In the genomic region with DNA sequence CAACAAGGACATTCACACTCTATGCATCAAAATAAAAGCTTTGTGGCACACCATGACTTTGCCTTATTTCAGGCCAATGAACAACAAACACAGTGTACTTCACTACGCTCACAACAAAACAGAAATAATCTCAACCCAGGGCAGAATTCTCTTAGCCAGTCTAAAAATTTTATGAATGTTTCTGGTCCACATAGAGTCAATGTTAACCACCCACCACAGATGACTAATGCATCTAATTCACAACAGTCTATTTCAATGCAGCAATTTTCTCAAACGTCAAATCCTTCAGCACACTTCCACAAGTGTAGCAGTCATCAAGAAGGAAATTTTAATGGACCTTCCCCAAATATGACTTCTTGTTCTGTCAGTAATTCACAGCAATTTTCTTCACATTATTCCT, we compare ENCODE assay signal across 22 cellular contexts.
DNase-seq lines count a peak whose midpoint lies in the region; ATAC-seq, FAIRE-seq and TF ChIP-seq lines count a peak whose summit lies in the region.
"Had no signal": no experiment of that assay in that cellular context is flagged by ENCODE, and none has a peak within 500 bp of the region (broad histone marks: within the 10 kb centered on the region; RNA-seq: fewer than 3 reads in every experiment).

No MANE protein-coding gene starts in this region.

- H3K36me3 ChIP-seq in endothelial cell of umbilical vein (ENCODE audit: control insufficient read depth in 2 of 2, extremely low read depth in 1 of 2, insufficient read depth in 2 of 2, low read length in 2 of 2) (peaks cover 3 to 13% of the 10 kb centered on the region in 2 experiments), mucosa of descending colon (ENCODE audit: low read depth) (no peaks in the 10 kb centered on the region)

- H3K27ac ChIP-seq in endothelial cell of umbilical vein (ENCODE audit: insufficient read depth, low read depth, low read length) = no peak overlapping the region
- H3K27ac ChIP-seq: KMS-11, neutrophil, suprapubic skin had no signal

- no peaks in the 10 kb centered on the region for H3K4me1 ChIP-seq in endothelial cell of umbilical vein (ENCODE audit: control insufficient read depth, extremely low read depth, insufficient read depth, low read length)
- peaks cover 10% of the 10 kb centered on the region for H3K4me1 ChIP-seq in mucosa of descending colon (ENCODE audit: low read depth)

- TF ChIP-seq POLR2A in endothelial cell of umbilical vein (IDR thresholded peaks at IDR 0.05; ENCODE audit: low read depth, low read length) = no peak

- H3K9me1 ChIP-seq in endothelial cell of umbilical vein (replicated peaks; ENCODE audit: control insufficient read depth, extremely low read depth, insufficient read depth, low read length) = no peaks in the 10 kb centered on the region

- H3K4me3 ChIP-seq in endothelial cell of umbilical vein (replicated peaks in 1 of 3; ENCODE audit: insufficient read depth in 1 of 3, low read depth in 1 of 3, low read length in 3 of 3) (no peak overlapping the region), mucosa of descending colon (no peak overlapping the region)
- H3K4me3 ChIP-seq: lung, suprapubic skin had no signal

- intact Hi-C loops in endothelial cell of umbilical vein (cut with micrococcal nuclease) (no loop called here), mucosa of descending colon (cut with DNase I, micrococcal nuclease) (no loop called here)

- TSS peak; percentile 19 for BruUV-seq in endothelial cell of umbilical vein (replicated peaks; lab: Mats Ljungman, UMichigan)

- FAIRE-seq in endothelial cell of umbilical vein (lab: Jason Lieb, UNC) = no peak
- FAIRE-seq: D721Med, RCC 7860 had no signal

- no peaks in the 10 kb centered on the region for H3K27me3 ChIP-seq in endothelial cell of umbilical vein (ENCODE audit: control insufficient read depth in 2 of 2, insufficient read depth in 2 of 2, low read length in 2 of 2)
- H3K27me3 ChIP-seq: neutrophil, suprapubic skin had no signal

- dilution Hi-C loops in endothelial cell of umbilical vein (cut with MboI; ENCODE audit: extremely low pct_ligation_motif_present, low sequenced_read_pairs) = no loop called here

- no peaks in the 10 kb centered on the region for H4K20me1 ChIP-seq in endothelial cell of umbilical vein (replicated peaks; ENCODE audit: control insufficient read depth, extremely low read depth, insufficient read depth, low read length)

- no peaks in the 10 kb centered on the region for H3K9me3 ChIP-seq in endothelial cell of umbilical vein (replicated peaks; ENCODE audit: control insufficient read depth, insufficient read depth, low read length)
- no peaks in the 10 kb centered on the region for H3K9me3 ChIP-seq in mucosa of descending colon
- H3K9me3 ChIP-seq: neutrophil, suprapubic skin had no signal

- no peak overlapping the region for H2AFZ ChIP-seq in endothelial cell of umbilical vein (ENCODE audit: low read depth, low read length)

- H3K79me2 ChIP-seq in endothelial cell of umbilical vein (ENCODE audit: control insufficient read depth, insufficient read depth, low read length) = peaks cover 15% of the 10 kb centered on the region

- TF ChIP-seq CTCF in endothelial cell of umbilical vein (IDR thresholded peaks at IDR 0.05; ENCODE audit: extremely low read depth in 1 of 2, insufficient read depth in 1 of 2, low read depth in 1 of 2, low read length in 2 of 2) (no peak), mucosa of descending colon (IDR thresholded peaks at IDR 0.05) (no peak)

- ATAC-seq in mucosa of descending colon (no peak), HG02571 (IDR thresholded peaks at IDR 0.05; ENCODE audit: unreplicated experiment) (no peak), HG02642 (IDR thresholded peaks at IDR 0.05; ENCODE audit: poor library complexity, unreplicated experiment) (no peak)
- ATAC-seq: activated CD8-positive, alpha-beta T cell treated with anti-CD3 and anti-CD28 coated beads, Interleukin-2, amount 10 ng/mL, durations not matched to agents 7 days and 5 days; activated naive CD8-positive, alpha-beta T cell treated with anti-CD3 and anti-CD28 coated beads, Interleukin-2, amount 50 U/mL, for 24 hours; stimulated activated memory B cell treated with anti-CD40 and anti-IgM and Interleukin-4, amounts not matched to agents 10 μg/mL and 1 μg/mL and 100 μg/mL, for 72 hours had no signal

- CTCF ChIA-PET in endothelial cell of umbilical vein (lab: Charles Lee) = interaction anchor here (1.3 kb wide), 1 partner anchor 64 kb away, joined by 5 read pairs; no protein-coding TSS in a partner anchor

- no peak overlapping the region for H3K9ac ChIP-seq in endothelial cell of umbilical vein (replicated peaks; ENCODE audit: extremely low read depth, insufficient read depth, low read length)
- H3K9ac ChIP-seq: KMS-11 had no signal

- DNase-seq in AG20443 (ENCODE audit: low spot score) (peak; percentile 29), M059J (ENCODE audit: low read depth) (peak; percentile 13), endothelial cell of umbilical vein (ENCODE audit: low read depth, low spot score) (no peak), putamen (ENCODE audit: low spot score) (peak; percentile 20), mucosa of descending colon (no peak), NCI-H1417 treated with DMSO at 0.1 percent for 48 hours (lab: John Stamatoyannopoulos, UW) (no peak)
- DNase-seq: ACHN; activated CD8-positive, alpha-beta T cell treated with anti-CD3 and anti-CD28 coated beads, Interleukin-2, amount 10 ng/mL, durations not matched to agents 7 days and 5 days; activated gamma-delta T cell treated with Interleukin-2 at 50 U/mL for 16 hours; activated naive CD8-positive, alpha-beta T cell treated with anti-CD3 and anti-CD28 coated beads, Interleukin-2, amount 50 U/mL, for 24 hours; endodermal cell; MV-4-11; NCI-H524 had no signal

- POLR2A ChIA-PET in endothelial cell of umbilical vein (lab: Charles Lee) = no interaction called here

- no peak overlapping the region for H3K4me2 ChIP-seq in endothelial cell of umbilical vein (ENCODE audit: insufficient read depth, low read length)
- H3K4me2 ChIP-seq: KMS-11 had no signal

TF ChIP-seq in endothelial cell of umbilical vein, 7 proteins besides CTCF, POLR2A, EP300 and RAD21:
- TF ChIP-seq FOS (IDR thresholded peaks at IDR 0.05; ENCODE audit: borderline replicate concordance, insufficient read depth, low read length) (no peak), POLR2AphosphoS5 (IDR thresholded peaks at IDR 0.05; ENCODE audit: insufficient read depth, low read depth, low read length) (no peak), GATA2 (IDR thresholded peaks at IDR 0.05; ENCODE audit: insufficient read depth, insufficient read length, low read depth, low read length) (no peak), EZH2 (IDR thresholded peaks at IDR 0.05; ENCODE audit: borderline replicate concordance, low read depth, low read length, severe bottlenecking) (no peak), MYC (IDR thresholded peaks at IDR 0.05; ENCODE audit: low read depth, low read length) (no peak), JUN (IDR thresholded peaks at IDR 0.05; ENCODE audit: borderline replicate concordance, insufficient read depth, insufficient read length, low read depth) (no peak)
- TF ChIP-seq, protein P1, sequence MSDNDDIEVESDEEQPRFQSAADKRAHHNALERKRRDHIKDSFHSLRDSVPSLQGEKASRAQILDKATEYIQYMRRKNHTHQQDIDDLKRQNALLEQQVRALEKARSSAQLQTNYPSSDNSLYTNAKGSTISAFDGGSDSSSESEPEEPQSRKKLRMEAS (IDR thresholded peaks at IDR 0.05; ENCODE audit: insufficient read depth, insufficient read length) = no peak

Comparison
In these comparisons a context has a peak if more than half of its experiments do, and no peak if none do; other contexts are left out.
1. DNase-seq: peak in AG20443 (single experiment), M059J (single experiment) and putamen (single experiment); none in endothelial cell of umbilical vein (single experiment), mucosa of descending colon (0 of 3) and NCI-H1417 treated with DMSO at 0.1 percent for 48 hours (single experiment).